Comparison of ENCODE assay signal across 32 cellular contexts in the genomic region with DNA sequence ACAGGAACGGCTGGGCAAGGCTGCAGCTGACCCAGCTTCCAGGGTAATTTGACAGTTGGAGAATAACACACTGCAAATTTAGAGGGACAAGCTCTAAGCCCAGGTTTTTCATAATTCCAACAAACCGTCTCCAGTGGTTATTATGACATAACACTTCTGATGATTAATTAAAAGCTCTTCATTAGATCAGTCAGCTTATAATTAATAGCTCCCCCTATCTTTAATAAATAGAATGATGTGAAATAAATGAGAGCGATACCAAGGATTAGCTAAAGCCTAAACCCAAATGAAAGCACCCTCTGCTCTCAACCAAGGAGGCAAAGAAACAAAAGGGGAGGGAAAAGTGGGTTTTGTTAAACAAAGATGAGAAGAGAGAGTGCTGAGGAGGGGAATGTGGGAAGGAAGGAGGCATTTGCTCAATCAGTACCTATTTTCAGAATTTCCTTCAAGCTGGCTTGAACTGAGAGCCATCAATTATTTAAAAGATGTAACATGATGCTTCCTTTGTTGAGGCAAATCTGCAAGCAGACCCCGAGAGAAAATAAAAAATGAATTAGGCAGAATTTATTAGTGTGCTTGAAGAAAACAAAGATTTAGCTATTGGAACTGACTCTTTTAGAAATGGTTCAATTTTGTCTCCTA.
DNase-seq lines count a peak whose midpoint lies in the region; ATAC-seq, FAIRE-seq and TF ChIP-seq lines count a peak whose summit lies in the region.
"Had no signal": no experiment of that assay in that cellular context is flagged by ENCODE, and none has a peak within 500 bp of the region (broad histone marks: within the 10 kb centered on the region; RNA-seq: fewer than 3 reads in every experiment).

No MANE protein-coding gene starts in this region.

- TF ChIP-seq CTCF in D721Med (IDR thresholded peaks at IDR 0.05; ENCODE audit: insufficient read depth, missing control alignments): peak; percentile 17
- TF ChIP-seq CTCF in LNCAP (IDR thresholded peaks at IDR 0.05): peak; percentile 26; the same call in 1 of the 2 replicates
- TF ChIP-seq CTCF in epithelial cell of esophagus (IDR thresholded peaks at IDR 0.05; ENCODE audit: insufficient read depth, low read depth, low read length, missing control alignments): peak; percentile 11

- ATAC-seq in HG03469 (IDR thresholded peaks at IDR 0.05; ENCODE audit: unreplicated experiment) (no peak), HG03039 (IDR thresholded peaks at IDR 0.05; ENCODE audit: unreplicated experiment) (no peak)
- ATAC-seq: activated CD8-positive, alpha-beta T cell treated with anti-CD3 and anti-CD28 coated beads for 36 hours; gastrocnemius medialis; HCT116; K562; left ventricle myocardium superior; Panc1 had no signal

- DNase-seq in D721Med (ENCODE audit: insufficient read length, low spot score) (no peak), epithelial cell of esophagus (ENCODE audit: low read depth) (no peak), left kidney (ENCODE audit: low read depth, low spot score) (peak; percentile 8), H4 (ENCODE audit: low spot score) (no peak)
- DNase-seq: ACHN; activated CD8-positive, alpha-beta memory T cell treated with anti-CD3 and anti-CD28 coated beads, Interleukin-2, amount 50 U/mL, for 48 hours; activated CD8-positive, alpha-beta T cell treated with anti-CD3 and anti-CD28 coated beads for 36 hours; activated naive CD4-positive, alpha-beta T cell treated with anti-CD3 and anti-CD28 coated beads for 36 hours; adrenal gland; CD8-positive, alpha-beta memory T cell; dermis blood vessel endothelial cell; DMS 273 treated with DMSO at 0.1 percent for 48 hours; EL; gastrocnemius medialis; left ventricle myocardium superior; mesendoderm; NCI-H1092 treated with DMSO at 0.1 percent for 48 hours; NCI-H187 treated with DMSO at 0.1 percent for 48 hours; NCI-H2227 treated with DMSO at 0.1 percent for 48 hours; NCI-H526 treated with DMSO at 0.1 percent for 48 hours; SHP77; stimulated activated CD4-positive, alpha-beta T cell treated with anti-CD3 and anti-CD28 coated beads, Interleukin-1b, Interleukin-23, amount 100 ng/mL, for 48 hours; stimulated activated naive CD4-positive, alpha-beta T cell treated with Interleukin-2 at 50 U/mL for 16 hours had no signal

- no peak overlapping the region for H3K4me3 ChIP-seq in epithelial cell of esophagus (ENCODE audit: low read length)
- H3K4me3 ChIP-seq: adrenal gland, gastrocnemius medialis, K562, right atrium auricular region, thoracic aorta had no signal

- no peak for FAIRE-seq in D721Med (lab: Jason Lieb, UNC)
- FAIRE-seq: K562, keratinocyte had no signal
